Comparison of ENCODE assay signal across 8 cellular contexts in the genomic region with DNA sequence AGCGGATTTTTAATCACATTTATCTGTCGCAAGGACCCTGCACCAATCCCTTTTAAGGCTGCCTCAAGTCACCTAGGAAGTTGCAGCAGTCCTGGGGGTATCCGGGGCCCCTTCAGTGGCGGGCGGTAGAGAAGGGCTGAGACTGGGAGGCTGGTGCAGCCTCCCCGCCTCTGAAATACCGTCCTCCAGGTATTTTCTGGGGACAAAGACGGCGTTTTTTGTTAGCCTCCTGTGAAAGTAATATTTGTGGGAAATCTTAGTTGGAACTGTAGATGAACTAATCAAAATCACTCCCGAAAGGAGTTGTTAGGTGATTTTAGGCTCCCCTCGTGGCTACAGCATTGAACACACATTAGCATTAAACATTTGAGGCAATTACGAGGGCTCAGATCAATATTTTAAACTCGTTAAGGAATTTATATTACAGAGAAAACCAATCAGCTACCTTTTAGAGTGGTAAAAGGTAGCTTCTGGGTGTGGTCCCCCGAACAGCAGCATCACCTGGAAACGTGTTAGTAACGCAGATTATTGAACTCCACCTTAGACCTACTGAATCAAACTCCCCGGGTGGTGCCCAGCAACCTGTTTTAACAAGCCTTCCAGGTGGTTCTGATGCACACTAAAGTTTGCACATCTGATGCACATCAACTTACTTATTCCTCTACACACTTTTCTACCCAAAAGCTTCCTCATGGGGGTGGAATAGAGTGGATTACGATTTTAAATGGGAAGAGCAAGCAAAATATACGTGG. TPM values are rescaled to one million over a fixed set of nuclear protein-coding genes. Genes with fewer than 3 reads are reported as not detected.
A peak's percentile ranks its signal among the peaks of the same experiment; 100 is the strongest.
DNase-seq lines count a peak whose midpoint lies in the region; ATAC-seq and TF ChIP-seq lines count a peak whose summit lies in the region.

No MANE protein-coding gene starts in this region.

- H3K9me3 Mint-ChIP-seq in naive B cell: no peaks in the 10 kb centered on the region

- no peaks in the 10 kb centered on the region for H3K27me3 ChIP-seq in effector memory CD4-positive, alpha-beta T cell (replicated peaks; ENCODE audit: control insufficient read depth, insufficient read depth, low read length, poor library complexity, severe bottlenecking)

- H3K4me3 ChIP-seq in GM12864 (ENCODE audit: low read depth, low read length) (peak overlapping the region; percentile 97), HEK293 (ENCODE audit: low read depth, low read length) (peak overlapping the region; percentile 99)
- peak overlapping the region; percentile 99 for H3K4me3 ChIP-seq in effector memory CD4-positive, alpha-beta T cell (ENCODE audit: insufficient read depth, low read depth, low read length, poor library complexity, severe bottlenecking)

- CTCF ChIA-PET in HEK293 (lab: Yijun Ruan, JAX): interaction anchor here (0.6 kb wide), 1 partner anchor 11 kb away, joined by 4 read pairs; no protein-coding TSS in a partner anchor

- TF ChIP-seq CTCF in GM12864 (IDR thresholded peaks at IDR 0.05; ENCODE audit: low read depth, low read length, missing control alignments) (no peak), HEK293 (tag by site-specific recombination; IDR thresholded peaks at IDR 0.05) (no peak)

- H3K4me1 Mint-ChIP-seq in naive B cell: peaks cover 18 to 48% (median 28%) of the 10 kb centered on the region in 3 donors

- no peak overlapping the region; the same call in 1 of the 2 replicates for H3K27ac ChIP-seq in HEK293 (ENCODE audit: extremely low read depth, low read depth, low read length)
- H3K27ac ChIP-seq in effector memory CD4-positive, alpha-beta T cell (ENCODE audit: insufficient read depth, low read length, poor library complexity, severe bottlenecking): peak overlapping the region; percentile 96

- H3K27ac Mint-ChIP-seq in naive B cell: peak overlapping the region; percentile 77 to 99 (median 85)

- no peaks in the 10 kb centered on the region; a peak in 1 of 3 replicates for H3K36me3 ChIP-seq in HEK293 (ENCODE audit: control insufficient read depth in 2 of 2, insufficient read depth in 1 of 2, low read length in 2 of 2)
- H3K36me3 ChIP-seq in effector memory CD4-positive, alpha-beta T cell (ENCODE audit: control insufficient read depth, insufficient read depth, low read length): no peaks in the 10 kb centered on the region

- H3K27me3 Mint-ChIP-seq in naive B cell: no peaks in the 10 kb centered on the region

- no peaks in the 10 kb centered on the region for H3K36me3 Mint-ChIP-seq in naive B cell

- no peak for ATAC-seq in naive B cell (ENCODE audit: low read depth in 2 of 2)

- POLR2A ChIA-PET in HEK293 (lab: Yijun Ruan, JAX): interaction anchor here (1.1 to 3.2 kb wide), 3 partner anchors 56 to 167 kb away, joined by 3 to 22 read pairs (median 15); a partner anchor contains a TSS

- no peaks in the 10 kb centered on the region for H3K4me1 ChIP-seq in HEK293 (ENCODE audit: control insufficient read depth, insufficient read depth, low read length)
- peaks cover 18% of the 10 kb centered on the region for H3K4me1 ChIP-seq in effector memory CD4-positive, alpha-beta T cell (ENCODE audit: control insufficient read depth, insufficient read depth, low read length, poor library complexity, severe bottlenecking)

- peak overlapping the region; percentile 91 to 96 (median 94) for H3K4me3 Mint-ChIP-seq in naive B cell

- no peaks in the 10 kb centered on the region for H3K9me3 ChIP-seq in HEK293 (ENCODE audit: control insufficient read depth, insufficient read depth, low read depth, low read length)
- no peaks in the 10 kb centered on the region for H3K9me3 ChIP-seq in effector memory CD4-positive, alpha-beta T cell (ENCODE audit: control insufficient read depth, low read length)

- DNase-seq in GM12864 (ENCODE audit: low read depth) (no peak), NCI-H69 (lab: John Stamatoyannopoulos, UW) (peak; percentile 73), naive B cell (no peak), HCEC 1CT (no peak), HPDE6-E6E7 (ENCODE audit: extremely low spot score) (no peak), NCI-H2029 treated with DMSO at 0.1 percent for 48 hours (lab: John Stamatoyannopoulos, UW) (no peak)
- DNase-seq in effector memory CD4-positive, alpha-beta T cell: no peak

TF ChIP-seq in HEK293, 187 proteins besides CTCF, POLR2A, EP300 and RAD21:
- no peak for TF ChIP-seq ZNF624 (tag by site-specific recombination; IDR thresholded peaks at IDR 0.05)
- TF ChIP-seq GLIS1 (tag by site-specific recombination; IDR thresholded peaks at IDR 0.05): peak; percentile 8; the same call in 1 of the 2 replicates
- peak; percentile 5 for TF ChIP-seq ZBTB8A (tag by site-specific recombination; IDR thresholded peaks at IDR 0.05)
- 0 out of 2 replicates have a peak, but pooled peaks have one; percentile 6 for TF ChIP-seq ZIC2 (tag by site-specific recombination; IDR thresholded peaks at IDR 0.05)
TF ChIP-seq in HEK293: peak in this region for 3.

RNA-seq across cellular contexts. Expression of a gene that starts 0.5 kb away (rescaled TPM):
- 100 to 1,000 TPM; 113 to 199 (median 135) TPM for polyA plus RNA-seq in naive B cell (ENCODE audit: low read depth in 6 of 6)

RNA-seq across cellular contexts. Expression of a gene that starts 19.0 kb away (rescaled TPM):
- under 1 TPM in 4 of 6 donors, not detected in 2; 0.23 to 0.44 (median 0.33) TPM for polyA plus RNA-seq in naive B cell (ENCODE audit: low read depth in 6 of 6)

RNA-seq across cellular contexts. Expression of a gene that starts 55.7 kb away (rescaled TPM):
- under 1 TPM in 3 of 6 donors, not detected in 3; 0.09 to 0.26 (median 0.18) TPM for polyA plus RNA-seq in naive B cell (ENCODE audit: low read depth in 6 of 6)
